In genomic region chr13:79612604-79613003, GRCh38 we compare ENCODE assay signal across 29 cellular contexts.
"Had no signal": no experiment of that assay in that cellular context is flagged by ENCODE, and none has a peak within 500 bp of the region (broad histone marks: within the 10 kb centered on the region; RNA-seq: fewer than 3 reads in every experiment).

No MANE protein-coding gene starts in this region.

- DNase-seq: activated effector memory CD4-positive, alpha-beta T cell treated with anti-CD3 and anti-CD28 coated beads, Interleukin-2, amount 50 U/mL, for 16 hours; activated gamma-delta T cell; activated gamma-delta T cell treated with Interleukin-2 at 50 U/mL for 16 hours; activated naive CD4-positive, alpha-beta T cell; activated naive CD4-positive, alpha-beta T cell treated with anti-CD3 and anti-CD28 coated beads for 36 hours; activated naive CD4-positive, alpha-beta T cell treated with anti-CD3 and anti-CD28 coated beads, Interleukin-2, amount 10 ng/mL, durations not matched to agents 7 days and 5 days; activated naive CD4-positive, alpha-beta T cell treated with anti-CD3 and anti-CD28 coated beads, Interleukin-2, amount 50 U/mL, for 16 hours; activated naive CD4-positive, alpha-beta T cell treated with Interleukin-2 at 50 U/mL for 16 hours; activated naive CD8-positive, alpha-beta T cell treated with anti-CD3 and anti-CD28 coated beads for 36 hours; activated naive CD8-positive, alpha-beta T cell treated with anti-CD3 and anti-CD28 coated beads, Interleukin-2, amount 10 ng/mL, durations not matched to agents 7 days and 5 days; activated naive CD8-positive, alpha-beta T cell treated with anti-CD3 and anti-CD28 coated beads, Interleukin-2, amount 50 U/mL, for 24 hours; activated T-cell treated with anti-CD3 and anti-CD28 coated beads, Interleukin-2, amount 50 U/mL, for 1 hour; activated T-cell treated with anti-CD3 and anti-CD28 coated beads, Interleukin-2, amount 50 U/mL, for 24 hours; activated T-cell treated with anti-CD3 and anti-CD28 coated beads, Interleukin-2, amount 50 U/mL, for 4 hours; activated T-cell treated with anti-CD3 and anti-CD28 coated beads, Interleukin-2, amount 50 U/mL, for 48 hours; activated T-cell treated with anti-CD3 and anti-CD28 coated beads, Interleukin-2, amount 50 U/mL, for 72 hours; adrenal gland; amniotic stem cell; amygdala; anterior cingulate cortex; aorta; body of pancreas; brain microvascular endothelial cell; caudate nucleus; central memory CD4-positive, alpha-beta T cell; cerebellar nuclear complex had no signal

- H3K9me3 ChIP-seq: adrenal gland, ascending aorta, breast epithelium had no signal

- H3K4me3 ChIP-seq: adrenal gland, ascending aorta, body of pancreas, breast epithelium, cardiac muscle cell had no signal

- H3K27ac ChIP-seq: adrenal gland, ascending aorta, body of pancreas, brain microvascular endothelial cell, breast epithelium, cardiac muscle cell had no signal

- H3K36me3 ChIP-seq: adrenal gland, ascending aorta, brain microvascular endothelial cell, breast epithelium, cardiac muscle cell had no signal

- H3K4me1 ChIP-seq: adrenal gland, ascending aorta, body of pancreas, breast epithelium had no signal
